1 cellular context compared by ENCODE assay signal in the genomic region with DNA sequence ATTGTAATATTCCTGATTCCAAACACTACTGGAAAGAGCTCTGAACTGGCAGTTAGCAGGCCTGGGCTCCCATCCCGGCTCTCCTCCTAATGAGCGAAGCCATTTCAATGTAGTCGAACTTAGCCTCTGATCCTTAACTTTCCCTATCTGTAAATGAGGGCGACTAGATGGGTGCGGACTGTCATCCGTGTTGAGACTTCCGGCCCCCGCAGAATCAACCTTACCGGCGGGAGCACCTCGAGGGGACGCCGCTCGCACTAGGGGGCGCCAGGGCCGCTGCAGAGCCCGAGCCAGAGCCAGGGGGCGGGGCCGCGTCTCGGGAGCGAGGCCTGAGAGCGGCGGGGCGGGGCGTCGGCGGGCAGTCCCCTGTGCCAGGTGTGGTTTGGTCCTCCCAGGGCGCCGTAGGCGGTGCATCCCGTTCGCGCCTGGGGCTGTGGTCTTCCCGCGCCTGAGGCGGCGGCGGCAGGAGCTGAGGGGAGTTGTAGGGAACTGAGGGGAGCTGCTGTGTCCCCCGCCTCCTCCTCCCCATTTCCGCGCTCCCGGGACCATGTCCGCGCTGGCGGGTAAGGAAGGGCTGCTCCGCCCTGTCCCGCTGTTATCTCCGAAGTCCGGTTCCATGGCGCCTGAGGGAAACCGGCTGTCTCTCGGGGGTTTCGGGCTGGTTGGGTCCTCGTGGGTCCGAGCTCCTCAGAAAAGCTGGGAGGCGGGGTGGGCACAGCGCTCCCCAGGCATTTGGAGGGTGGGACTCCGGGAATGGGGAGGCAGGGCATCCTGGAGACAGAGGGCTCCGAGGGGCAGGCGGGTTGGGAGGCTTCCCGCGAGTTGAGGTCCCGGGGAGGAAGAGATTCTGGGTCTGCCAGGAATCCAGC.
TF ChIP-seq lines count a peak whose summit lies in the region.

Gene LIMK2 (plus strand): TSS at position 437 of the 869 bp plus-strand sequence. CDS start 111 bp downstream, at position 548.

TF ChIP-seq in K562, 482 proteins besides CTCF, POLR2A, EP300 and RAD21 (continued from another document and continues in another):
- TF ChIP-seq ARID4B (CRISPR knock-in tag; IDR thresholded peaks at IDR 0.05) = no peak
- TF ChIP-seq ELF2 (CRISPR knock-in tag; IDR thresholded peaks at IDR 0.05) = no peak
- TF ChIP-seq, protein P1, sequence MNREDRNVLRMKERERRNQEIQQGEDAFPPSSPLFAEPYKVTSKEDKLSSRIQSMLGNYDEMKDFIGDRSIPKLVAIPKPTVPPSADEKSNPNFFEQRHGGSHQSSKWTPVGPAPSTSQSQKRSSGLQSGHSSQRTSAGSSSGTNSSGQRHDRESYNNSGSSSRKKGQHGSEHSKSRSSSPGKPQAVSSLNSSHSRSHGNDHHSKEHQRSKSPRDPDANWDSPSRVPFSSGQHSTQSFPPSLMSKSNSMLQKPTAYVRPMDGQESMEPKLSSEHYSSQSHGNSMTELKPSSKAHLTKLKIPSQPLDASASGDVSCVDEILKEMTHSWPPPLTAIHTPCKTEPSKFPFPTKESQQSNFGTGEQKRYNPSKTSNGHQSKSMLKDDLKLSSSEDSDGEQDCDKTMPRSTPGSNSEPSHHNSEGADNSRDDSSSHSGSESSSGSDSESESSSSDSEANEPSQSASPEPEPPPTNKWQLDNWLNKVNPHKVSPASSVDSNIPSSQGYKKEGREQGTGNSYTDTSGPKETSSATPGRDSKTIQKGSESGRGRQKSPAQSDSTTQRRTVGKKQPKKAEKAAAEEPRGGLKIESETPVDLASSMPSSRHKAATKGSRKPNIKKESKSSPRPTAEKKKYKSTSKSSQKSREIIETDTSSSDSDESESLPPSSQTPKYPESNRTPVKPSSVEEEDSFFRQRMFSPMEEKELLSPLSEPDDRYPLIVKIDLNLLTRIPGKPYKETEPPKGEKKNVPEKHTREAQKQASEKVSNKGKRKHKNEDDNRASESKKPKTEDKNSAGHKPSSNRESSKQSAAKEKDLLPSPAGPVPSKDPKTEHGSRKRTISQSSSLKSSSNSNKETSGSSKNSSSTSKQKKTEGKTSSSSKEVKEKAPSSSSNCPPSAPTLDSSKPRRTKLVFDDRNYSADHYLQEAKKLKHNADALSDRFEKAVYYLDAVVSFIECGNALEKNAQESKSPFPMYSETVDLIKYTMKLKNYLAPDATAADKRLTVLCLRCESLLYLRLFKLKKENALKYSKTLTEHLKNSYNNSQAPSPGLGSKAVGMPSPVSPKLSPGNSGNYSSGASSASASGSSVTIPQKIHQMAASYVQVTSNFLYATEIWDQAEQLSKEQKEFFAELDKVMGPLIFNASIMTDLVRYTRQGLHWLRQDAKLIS (CRISPR knock-in tag; IDR thresholded peaks at IDR 0.05) = no peak
- no peak for TF ChIP-seq FIP1L1 (IDR thresholded peaks at IDR 0.05; ENCODE audit: low read depth, low read length, poor library complexity, severe bottlenecking)
- TF ChIP-seq HDAC2 (IDR thresholded peaks at IDR 0.05) = no peak
- TF ChIP-seq KHSRP (IDR thresholded peaks at IDR 0.05) = no peak
- no peak for TF ChIP-seq FOSL1 (tag; conservative IDR thresholded peaks at IDR 0.05)
- TF ChIP-seq FOXK1 (CRISPR knock-in tag; IDR thresholded peaks at IDR 0.05; ENCODE audit: borderline replicate concordance) = no peak
- TF ChIP-seq ZNF707 (CRISPR knock-in tag; conservative IDR thresholded peaks at IDR 0.05) = no peak
- TF ChIP-seq PTTG1 (tag; IDR thresholded peaks at IDR 0.05; ENCODE audit: low read depth) = no peak
- TF ChIP-seq, protein P2, sequence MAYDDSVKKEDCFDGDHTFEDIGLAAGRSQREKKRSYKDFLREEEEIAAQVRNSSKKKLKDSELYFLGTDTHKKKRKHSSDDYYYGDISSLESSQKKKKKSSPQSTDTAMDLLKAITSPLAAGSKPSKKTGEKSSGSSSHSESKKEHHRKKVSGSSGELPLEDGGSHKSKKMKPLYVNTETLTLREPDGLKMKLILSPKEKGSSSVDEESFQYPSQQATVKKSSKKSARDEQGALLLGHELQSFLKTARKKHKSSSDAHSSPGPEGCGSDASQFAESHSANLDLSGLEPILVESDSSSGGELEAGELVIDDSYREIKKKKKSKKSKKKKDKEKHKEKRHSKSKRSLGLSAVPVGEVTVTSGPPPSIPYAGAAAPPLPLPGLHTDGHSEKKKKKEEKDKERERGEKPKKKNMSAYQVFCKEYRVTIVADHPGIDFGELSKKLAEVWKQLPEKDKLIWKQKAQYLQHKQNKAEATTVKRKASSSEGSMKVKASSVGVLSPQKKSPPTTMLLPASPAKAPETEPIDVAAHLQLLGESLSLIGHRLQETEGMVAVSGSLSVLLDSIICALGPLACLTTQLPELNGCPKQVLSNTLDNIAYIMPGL (CRISPR knock-in tag; IDR thresholded peaks at IDR 0.05) = no peak
- TF ChIP-seq SNRNP70 (optimal IDR thresholded peaks at IDR 0.05; ENCODE audit: low read depth, low read length) = no peak
- TF ChIP-seq MTA3 (IDR thresholded peaks at IDR 0.05; ENCODE audit: borderline replicate concordance) = peak; percentile 89; the same call in 1 of the 2 replicates
- TF ChIP-seq, protein P3, sequence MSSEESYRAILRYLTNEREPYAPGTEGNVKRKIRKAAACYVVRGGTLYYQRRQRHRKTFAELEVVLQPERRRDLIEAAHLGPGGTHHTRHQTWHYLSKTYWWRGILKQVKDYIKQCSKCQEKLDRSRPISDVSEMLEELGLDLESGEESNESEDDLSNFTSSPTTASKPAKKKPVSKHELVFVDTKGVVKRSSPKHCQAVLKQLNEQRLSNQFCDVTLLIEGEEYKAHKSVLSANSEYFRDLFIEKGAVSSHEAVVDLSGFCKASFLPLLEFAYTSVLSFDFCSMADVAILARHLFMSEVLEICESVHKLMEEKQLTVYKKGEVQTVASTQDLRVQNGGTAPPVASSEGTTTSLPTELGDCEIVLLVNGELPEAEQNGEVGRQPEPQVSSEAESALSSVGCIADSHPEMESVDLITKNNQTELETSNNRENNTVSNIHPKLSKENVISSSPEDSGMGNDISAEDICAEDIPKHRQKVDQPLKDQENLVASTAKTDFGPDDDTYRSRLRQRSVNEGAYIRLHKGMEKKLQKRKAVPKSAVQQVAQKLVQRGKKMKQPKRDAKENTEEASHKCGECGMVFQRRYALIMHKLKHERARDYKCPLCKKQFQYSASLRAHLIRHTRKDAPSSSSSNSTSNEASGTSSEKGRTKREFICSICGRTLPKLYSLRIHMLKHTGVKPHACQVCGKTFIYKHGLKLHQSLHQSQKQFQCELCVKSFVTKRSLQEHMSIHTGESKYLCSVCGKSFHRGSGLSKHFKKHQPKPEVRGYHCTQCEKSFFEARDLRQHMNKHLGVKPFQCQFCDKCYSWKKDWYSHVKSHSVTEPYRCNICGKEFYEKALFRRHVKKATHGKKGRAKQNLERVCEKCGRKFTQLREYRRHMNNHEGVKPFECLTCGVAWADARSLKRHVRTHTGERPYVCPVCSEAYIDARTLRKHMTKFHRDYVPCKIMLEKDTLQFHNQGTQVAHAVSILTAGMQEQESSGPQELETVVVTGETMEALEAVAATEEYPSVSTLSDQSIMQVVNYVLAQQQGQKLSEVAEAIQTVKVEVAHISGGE (CRISPR knock-in tag; IDR thresholded peaks at IDR 0.05) = peak in 1 of 3 experiments; percentile 86; a peak in 2 of 6 replicates
- peak in 1 of 2 experiments; percentile 50; a peak in 1 of 4 replicates for TF ChIP-seq TEAD1 (CRISPR knock-in tag; IDR thresholded peaks at IDR 0.05)
- no peak for TF ChIP-seq DPF2 (IDR thresholded peaks at IDR 0.05)
- TF ChIP-seq TEAD4 (IDR thresholded peaks at IDR 0.05; ENCODE audit: low read length) = 0 out of 2 replicates have a peak, but pooled peaks have one; percentile 2
- no peak for TF ChIP-seq TEAD4 (CRISPR knock-in tag; IDR thresholded peaks at IDR 0.05; ENCODE audit: borderline replicate concordance)
- peak; percentile 91 for TF ChIP-seq ZNF407 (IDR thresholded peaks at IDR 0.05; ENCODE audit: low read depth)
- no peak for TF ChIP-seq ZNF507 (tag; conservative IDR thresholded peaks at IDR 0.05)
- TF ChIP-seq, protein P4, sequence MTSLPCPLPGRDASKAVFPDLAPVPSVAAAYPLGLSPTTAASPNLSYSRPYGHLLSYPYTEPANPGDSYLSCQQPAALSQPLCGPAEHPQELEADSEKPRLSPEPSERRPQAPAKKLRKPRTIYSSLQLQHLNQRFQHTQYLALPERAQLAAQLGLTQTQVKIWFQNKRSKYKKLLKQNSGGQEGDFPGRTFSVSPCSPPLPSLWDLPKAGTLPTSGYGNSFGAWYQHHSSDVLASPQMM (CRISPR knock-in tag; IDR thresholded peaks at IDR 0.05) = no peak
- TF ChIP-seq SMARCC2 (IDR thresholded peaks at IDR 0.05; ENCODE audit: low read depth) = no peak
- no peak for TF ChIP-seq PHB2 (IDR thresholded peaks at IDR 0.05; ENCODE audit: low read depth)
- no peak for TF ChIP-seq PML (IDR thresholded peaks at IDR 0.05; ENCODE audit: low read length)
- TF ChIP-seq ETV5 (CRISPR knock-in tag; IDR thresholded peaks at IDR 0.05; ENCODE audit: low read depth) = peak; percentile 92
- TF ChIP-seq EGR1 (conservative IDR thresholded peaks at IDR 0.05) = 0 out of 2 replicates have a peak, but pooled peaks have one; percentile 18
- no peak for TF ChIP-seq LEF1 (IDR thresholded peaks at IDR 0.05)
- no peak for TF ChIP-seq TCF7L2 (IDR thresholded peaks at IDR 0.05; ENCODE audit: low read depth, low read length)
